ENCODE assay signal across 12 cellular contexts in genomic region chr3:112037194-112037593, GRCh38. TPM values are rescaled to one million over a fixed set of nuclear protein-coding genes. Genes with fewer than 3 reads are reported as not detected.
"Had no signal": no experiment of that assay in that cellular context is flagged by ENCODE, and none has a peak within 500 bp of the region (broad histone marks: within the 10 kb centered on the region; RNA-seq: fewer than 3 reads in every experiment).

No MANE protein-coding gene starts in this region.

RNA-seq across cellular contexts. Expression of gene TMPRSS7, which starts 2.7 kb away (rescaled TPM):
- total RNA-seq: activated B cell treated with CpG ODN at 0.5 μM for 24 hours; activated CD4-positive, alpha-beta memory T cell treated with anti-CD3 and anti-CD28 coated beads for 36 hours; activated CD4-positive, alpha-beta memory T cell treated with anti-CD3 and anti-CD28 coated beads, Interleukin-2, amount 10 ng/mL, durations not matched to agents 7 days and 5 days; activated CD4-positive, alpha-beta T cell treated with anti-CD3 and anti-CD28 coated beads for 36 hours; activated CD4-positive, alpha-beta T cell treated with anti-CD3 and anti-CD28 coated beads, Interleukin-2, amount 10 ng/mL, durations not matched to agents 24 days and 14 days; activated CD4-positive, alpha-beta T cell treated with anti-CD3 and anti-CD28 coated beads, Interleukin-2, amount 10 ng/mL, durations not matched to agents 7 days and 5 days; activated CD8-positive, alpha-beta memory T cell treated with anti-CD3 and anti-CD28 coated beads for 36 hours; activated CD8-positive, alpha-beta memory T cell treated with anti-CD3 and anti-CD28 coated beads, Interleukin-2, amount 10 ng/mL, durations not matched to agents 7 days and 5 days; activated CD8-positive, alpha-beta T cell treated with anti-CD3 and anti-CD28 coated beads for 36 hours; activated CD8-positive, alpha-beta T cell treated with anti-CD3 and anti-CD28 coated beads, Interleukin-2, amount 10 ng/mL, durations not matched to agents 7 days and 5 days; T-helper 1 cell treated with Interleukin-12 subunit alpha and Interleukin-12 subunit beta and Interleukin-4 antibody, amounts not matched to agents 30 ng/mL and 1 ng/mL, for 36 hours; T-helper 2 cell treated with Interferon-gamma antibody and Interleukin-4, amounts not matched to agents 100 ng/mL and 5 ng/mL, for 36 hours had no signal

RNA-seq across cellular contexts. Expression of gene TAGLN3, which starts 38.5 kb away (rescaled TPM):
- total RNA-seq: activated B cell treated with CpG ODN at 0.5 μM for 24 hours; activated CD8-positive, alpha-beta memory T cell treated with anti-CD3 and anti-CD28 coated beads, Interleukin-2, amount 10 ng/mL, durations not matched to agents 7 days and 5 days; activated CD8-positive, alpha-beta T cell treated with anti-CD3 and anti-CD28 coated beads, Interleukin-2, amount 10 ng/mL, durations not matched to agents 7 days and 5 days had no signal
